In genomic region chr2:74063486-74063885, GRCh38 we compare ENCODE assay signal across 19 cellular contexts.
DNase-seq lines count a peak whose midpoint lies in the region; ATAC-seq and TF ChIP-seq lines count a peak whose summit lies in the region.
"Had no signal": no experiment of that assay in that cellular context is flagged by ENCODE, and none has a peak within 500 bp of the region (broad histone marks: within the 10 kb centered on the region; RNA-seq: fewer than 3 reads in every experiment).

No MANE protein-coding gene starts in this region.

- peaks cover 33% of the 10 kb centered on the region for H3K36me3 Mint-ChIP-seq in CD8-positive, alpha-beta T cell

- H3K27ac ChIP-seq in CD8-positive, alpha-beta T cell (ENCODE audit: low read depth, low read length): no peak overlapping the region
- H3K27ac ChIP-seq: A549 had no signal

- H3K4me1 ChIP-seq in CD8-positive, alpha-beta T cell (ENCODE audit: insufficient read depth, low read length): no peaks in the 10 kb centered on the region
- H3K4me1 ChIP-seq: A549 had no signal

- no peaks in the 10 kb centered on the region for H3K9me3 ChIP-seq in CD8-positive, alpha-beta T cell (ENCODE audit: low read length)
- H3K9me3 ChIP-seq: A549 had no signal

- POLR2A ChIA-PET in CD8-positive, alpha-beta T cell (lab: Charles Lee): no interaction called here

- H3K27ac Mint-ChIP-seq in CD8-positive, alpha-beta T cell: peak overlapping the region; percentile 34

- no peak overlapping the region for H3K4me3 ChIP-seq in CD8-positive, alpha-beta T cell (ENCODE audit: low read depth, low read length)
- no peak overlapping the region for H3K4me3 ChIP-seq in epithelial cell of esophagus (ENCODE audit: low read length)
- H3K4me3 ChIP-seq: A549 had no signal

- H3K4me3 Mint-ChIP-seq in CD8-positive, alpha-beta T cell: no peak overlapping the region
- H3K4me3 Mint-ChIP-seq: CD14-positive monocyte had no signal

- no peak for TF ChIP-seq CTCF in CD8-positive, alpha-beta T cell (IDR thresholded peaks at IDR 0.05)
- TF ChIP-seq CTCF in epithelial cell of esophagus (IDR thresholded peaks at IDR 0.05; ENCODE audit: insufficient read depth, low read depth, low read length, missing control alignments): no peak

- peaks cover 27% of the 10 kb centered on the region for H3K4me1 Mint-ChIP-seq in CD8-positive, alpha-beta T cell (ENCODE audit: low read depth)
- H3K4me1 Mint-ChIP-seq: CD14-positive monocyte had no signal

- no peaks in the 10 kb centered on the region for H3K27me3 ChIP-seq in CD8-positive, alpha-beta T cell (ENCODE audit: insufficient read depth, low read length)

- ATAC-seq in CD8-positive, alpha-beta T cell: no peak
- no peak for ATAC-seq in HG03378 (IDR thresholded peaks at IDR 0.05; ENCODE audit: unreplicated experiment)
- ATAC-seq in HG02885 (IDR thresholded peaks at IDR 0.05; ENCODE audit: poor library complexity, unreplicated experiment): no peak
- ATAC-seq in GM21447 (IDR thresholded peaks at IDR 0.05; ENCODE audit: unreplicated experiment): no peak
- ATAC-seq: A549, HCT116 had no signal

- no peaks in the 10 kb centered on the region for H3K9me3 Mint-ChIP-seq in CD8-positive, alpha-beta T cell
- H3K9me3 Mint-ChIP-seq: CD14-positive monocyte had no signal

- DNase-seq in CD8-positive, alpha-beta T cell: no peak
- peak; percentile 19 for DNase-seq in LHCN-M2 (ENCODE audit: low read depth)
- DNase-seq in epithelial cell of esophagus (ENCODE audit: low read depth): peak; percentile 10
- DNase-seq in iris pigment epithelial cell (ENCODE audit: low read depth): peak; percentile 87
- no peak for DNase-seq in amniotic stem cell (lab: John Stamatoyannopoulos, UW)
- DNase-seq: AML-193, COR-L47, DMS53, KG1, NCI-H1092, NCI-H146, NCI-H2081 treated with DMSO at 0.1 percent for 48 hours, NCI-H510A treated with DMSO at 0.1 percent for 48 hours had no signal

- CTCF ChIA-PET in CD8-positive, alpha-beta T cell (lab: Charles Lee): no interaction called here

- no peaks in the 10 kb centered on the region for H3K36me3 ChIP-seq in CD8-positive, alpha-beta T cell (ENCODE audit: insufficient read depth, low read length)

- no peaks in the 10 kb centered on the region for H3K27me3 Mint-ChIP-seq in CD8-positive, alpha-beta T cell (ENCODE audit: low read depth)

- intact Hi-C loops in CD8-positive, alpha-beta T cell (cut with DNase I, micrococcal nuclease): no loop called here

Comparison
In these comparisons a context has a peak if more than half of its experiments do, and no peak if none do; other contexts are left out.
1. DNase-seq: peak in LHCN-M2 (single experiment), epithelial cell of esophagus (single experiment) and iris pigment epithelial cell (single experiment); none in CD8-positive, alpha-beta T cell (0 of 7) and amniotic stem cell (single experiment).